ENCODE assay signal across 22 cellular contexts in the genomic region with DNA sequence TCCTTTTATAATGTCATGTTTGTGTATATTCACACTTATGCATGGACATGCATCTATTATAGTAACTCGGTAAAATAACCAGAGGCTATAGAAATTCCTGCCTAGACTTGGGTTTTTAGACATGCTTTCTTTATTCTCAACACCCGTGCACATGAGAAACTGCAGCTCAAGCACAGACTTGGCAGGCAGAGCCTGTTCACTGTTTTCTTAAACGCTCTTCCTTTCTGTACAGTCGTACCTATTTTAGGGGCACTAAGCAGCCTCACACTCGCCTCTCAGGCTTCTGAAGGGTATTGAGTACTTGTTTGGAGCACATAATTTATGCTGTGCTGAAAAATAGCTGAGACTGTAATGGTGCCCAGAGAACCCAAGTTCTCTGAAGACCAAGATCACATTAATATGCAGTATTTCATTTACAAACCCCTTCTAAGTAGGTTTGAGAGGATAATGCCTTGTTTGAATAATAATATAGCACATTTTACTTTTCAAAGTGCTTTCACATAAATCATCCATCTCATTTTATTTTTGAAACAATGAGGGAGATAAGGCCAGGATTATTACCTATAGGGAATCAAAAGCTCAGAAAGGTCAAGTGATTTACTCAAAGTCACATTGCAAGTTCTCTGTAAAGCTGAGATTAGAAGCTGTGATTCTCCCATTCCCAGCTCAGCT.
DNase-seq lines count a peak whose midpoint lies in the region; ATAC-seq and TF ChIP-seq lines count a peak whose summit lies in the region.
"Had no signal": no experiment of that assay in that cellular context is flagged by ENCODE, and none has a peak within 500 bp of the region (broad histone marks: within the 10 kb centered on the region; RNA-seq: fewer than 3 reads in every experiment).

No MANE protein-coding gene starts in this region.

- H3K27me3 ChIP-seq in IMR-90 (ENCODE audit: control insufficient read depth, insufficient read depth, low read length), result no peaks in the 10 kb centered on the region
- H3K27me3 ChIP-seq in fibroblast of lung (ENCODE audit: control insufficient read depth, insufficient read depth, low read length), result no peaks in the 10 kb centered on the region
- H3K27me3 ChIP-seq in osteoblast (ENCODE audit: insufficient read depth, low read length), result no peaks in the 10 kb centered on the region

- 0 out of 2 replicates have a peak overlapping the region, but pooled peaks have one; percentile 9 for H3K4ac ChIP-seq in IMR-90 (ENCODE audit: low read depth, low read length)

- H3K27ac ChIP-seq in IMR-90 (ENCODE audit: insufficient read depth, low read length) (no peak overlapping the region), fibroblast of lung (ENCODE audit: insufficient read depth, low read length) (no peak overlapping the region), osteoblast (ENCODE audit: low read depth, low read length) (no peak overlapping the region)
- H3K27ac ChIP-seq: A549, GM23248, RWPE1 had no signal

- H3K79me1 ChIP-seq in IMR-90 (ENCODE audit: low read depth in 1 of 2, low read length in 2 of 2), result no peaks in the 10 kb centered on the region

- H3K9ac ChIP-seq in IMR-90 (ENCODE audit: low read depth, low read length), result no peak overlapping the region
- H3K9ac ChIP-seq in fibroblast of lung (ENCODE audit: insufficient read depth, low read length), result no peak overlapping the region
- H3K9ac ChIP-seq: GM23248, SK-N-SH had no signal

- CTCF ChIA-PET in IMR-90 (lab: Yijun Ruan, JAX), result interaction anchor here (0.6 kb wide), 1 partner anchor 9 kb away, joined by 3 read pairs; no protein-coding TSS in a partner anchor

- no peak overlapping the region for H3K23ac ChIP-seq in IMR-90 (ENCODE audit: low read depth, low read length)

- peak overlapping the region; percentile 87 for H2AFZ ChIP-seq in IMR-90 (replicated peaks; ENCODE audit: low read length, poor library complexity)
- H2AFZ ChIP-seq in fibroblast of lung (ENCODE audit: low read length), result peak overlapping the region; percentile 9
- H2AFZ ChIP-seq in osteoblast (ENCODE audit: low read length), result peak overlapping the region; percentile 75
- H2AFZ ChIP-seq: GM23248 had no signal

- no peak for TF ChIP-seq POLR2A in IMR-90 (IDR thresholded peaks at IDR 0.05; ENCODE audit: low read depth, low read length)

- POLR2A ChIA-PET in IMR-90 (lab: Charles Lee; ENCODE audit: unreplicated experiment), result interaction anchor here (0.5 kb wide), 1 partner anchor 99 kb away, joined by 3 read pairs; no protein-coding TSS in a partner anchor

- H3K9me3 ChIP-seq in IMR-90 (ENCODE audit: control insufficient read depth, insufficient read depth, low read length), result no peaks in the 10 kb centered on the region
- no peaks in the 10 kb centered on the region for H3K9me3 ChIP-seq in fibroblast of lung (ENCODE audit: control insufficient read depth, insufficient read depth, low read depth, low read length)
- no peaks in the 10 kb centered on the region for H3K9me3 ChIP-seq in osteoblast (ENCODE audit: low read depth, low read length)
- H3K9me3 ChIP-seq: A549, SK-N-SH had no signal

- H3K4me3 ChIP-seq in IMR-90 (ENCODE audit: insufficient read depth, low read depth, low read length) (no peak overlapping the region), fibroblast of lung (replicated peaks in 1 of 4; ENCODE audit: control extremely low read depth in 1 of 4, insufficient read depth in 1 of 4, low read depth in 3 of 4, low read length in 4 of 4) (no peak overlapping the region), osteoblast (ENCODE audit: insufficient read depth, low read length) (no peak overlapping the region)
- H3K4me3 ChIP-seq: A549, GM12878, GM23248 had no signal

- H2BK20ac ChIP-seq in IMR-90 (ENCODE audit: low read depth, low read length), result no peak overlapping the region

- H4K20me1 ChIP-seq in IMR-90 (ENCODE audit: insufficient read depth, low read length) (no peaks in the 10 kb centered on the region), fibroblast of lung (ENCODE audit: control insufficient read depth, extremely low read depth, insufficient read depth, low read length) (no peaks in the 10 kb centered on the region), osteoblast (ENCODE audit: insufficient read depth, low read length) (no peaks in the 10 kb centered on the region)

- H4K8ac ChIP-seq in IMR-90 (ENCODE audit: low read depth in 2 of 2, low read length in 2 of 2), result peak overlapping the region in 1 of 2 experiments; percentile 30; a peak in 1 of 4 replicates

- no peak overlapping the region for H2BK120ac ChIP-seq in IMR-90 (ENCODE audit: low read depth, low read length)

- peak overlapping the region; percentile 57 for H3K18ac ChIP-seq in IMR-90 (ENCODE audit: low read depth, low read length)

- no peak overlapping the region for H2BK15ac ChIP-seq in IMR-90 (ENCODE audit: low read depth, low read length)

- TF ChIP-seq RAD21 in IMR-90 (IDR thresholded peaks at IDR 0.05; ENCODE audit: low read length), result no peak

- H4K5ac ChIP-seq in IMR-90 (ENCODE audit: low read depth, low read length), result no peak overlapping the region

- no peak overlapping the region for H2AK9ac ChIP-seq in IMR-90 (replicated peaks; ENCODE audit: low read depth, low read length, poor library complexity)

- BruUV-seq in IMR-90 (replicated peaks; lab: Mats Ljungman, UMichigan), result no TSS peak

- DNase-seq in Right ventricle myocardium superior (no peak), cardiac septum (ENCODE audit: low spot score) (no peak), IMR-90 (no peak), fibroblast of lung (ENCODE audit: low read depth in 2 of 2) (no peak), osteoblast (ENCODE audit: insufficient read length, low spot score, missing footprints) (no peak), dermis blood vessel endothelial cell (no peak), NCI-H526 treated with DMSO at 0.1 percent for 48 hours (lab: John Stamatoyannopoulos, UW) (no peak), left colon (no peak)
- DNase-seq: DMS53; GM23248; NCI-H187; NCI-H2107; NCI-H2227 treated with DMSO at 0.1 percent for 48 hours; NCI-H510A treated with DMSO at 0.1 percent for 48 hours; NCI-H774; NK-92 treated with Interleukin-12 subunit alpha and Interleukin-12 subunit beta, amount 100 ng/mL, for 24 hours; SIG-M5; SK-N-SH had no signal

- H3K56ac ChIP-seq in IMR-90 (ENCODE audit: extremely low read depth, insufficient read depth, low read length), result no peak overlapping the region

- H4K91ac ChIP-seq in IMR-90 (ENCODE audit: insufficient read depth, low read depth, low read length), result no peak overlapping the region

- TF ChIP-seq CTCF in IMR-90 (conservative IDR thresholded peaks at IDR 0.05; ENCODE audit: low read depth, low read length) (no peak), fibroblast of lung (conservative IDR thresholded peaks at IDR 0.05 in 1 of 2, IDR thresholded peaks at IDR 0.05 in 1 of 2; ENCODE audit: low read depth in 1 of 2, low read length in 2 of 2) (no peak), osteoblast (IDR thresholded peaks at IDR 0.05; ENCODE audit: extremely low read depth, low read depth, low read length) (no peak)

- peak; percentile 45 for ATAC-seq in Right ventricle myocardium superior (ENCODE audit: poor library complexity)
- ATAC-seq in IMR-90 (ENCODE audit: low read depth), result no peak
- ATAC-seq in left colon, result no peak
- ATAC-seq: A549, GM12878, HCT116 had no signal

- no peaks in the 10 kb centered on the region for H3K9me1 ChIP-seq in IMR-90 (ENCODE audit: insufficient read depth, low read length)

- intact Hi-C loops in Right ventricle myocardium superior (cut with DNase I), result no loop called here
- intact Hi-C loops in cardiac septum (cut with DNase I), result no loop called here
- intact Hi-C loops in IMR-90 (cut with micrococcal nuclease), result no loop called here
- intact Hi-C loops in left colon (cut with DNase I, micrococcal nuclease), result no loop called here

- H3K4me1 ChIP-seq in IMR-90 (ENCODE audit: control insufficient read depth, insufficient read depth, low read length) (no peaks in the 10 kb centered on the region), fibroblast of lung (ENCODE audit: control insufficient read depth, extremely low read depth, insufficient read depth, low read length) (no peaks in the 10 kb centered on the region), osteoblast (ENCODE audit: insufficient read depth, low read length) (no peaks in the 10 kb centered on the region)
- H3K4me1 ChIP-seq: A549 had no signal

- no peaks in the 10 kb centered on the region for H3K79me2 ChIP-seq in fibroblast of lung (ENCODE audit: control insufficient read depth, insufficient read depth, low read length)
- no peaks in the 10 kb centered on the region for H3K79me2 ChIP-seq in osteoblast (ENCODE audit: insufficient read depth, low read length)

- H2AK5ac ChIP-seq in IMR-90 (ENCODE audit: low read depth, low read length), result no peak overlapping the region

- no peak overlapping the region for H2BK5ac ChIP-seq in IMR-90 (ENCODE audit: low read depth, low read length, poor library complexity, severe bottlenecking)

- in situ Hi-C loops in IMR-90 (cut with MboI; ENCODE audit: low sequenced_read_pairs), result no loop called here

- H3K36me3 ChIP-seq in IMR-90 (ENCODE audit: control insufficient read depth, insufficient read depth, low read length) (no peaks in the 10 kb centered on the region), fibroblast of lung (ENCODE audit: control insufficient read depth, insufficient read depth, low read length) (no peaks in the 10 kb centered on the region), osteoblast (ENCODE audit: insufficient read depth, low read length) (no peaks in the 10 kb centered on the region)

- dilution Hi-C loops in IMR-90 (cut with HindIII; ENCODE audit: low sequenced_read_pairs, unreplicated experiment), result no loop called here

- no peak overlapping the region for H3K4me2 ChIP-seq in IMR-90 (ENCODE audit: low read depth, low read length)
- H3K4me2 ChIP-seq in fibroblast of lung (ENCODE audit: extremely low read depth, insufficient read depth, low read length), result no peak overlapping the region
- H3K4me2 ChIP-seq in osteoblast (ENCODE audit: insufficient read depth, low read length), result no peak overlapping the region
- H3K4me2 ChIP-seq: A549, SK-N-SH had no signal

- H3K14ac ChIP-seq in IMR-90 (replicated peaks; ENCODE audit: low read depth, low read length), result no peak overlapping the region

- no CpG with 5 or more reads among the region's 5 CpGs for WGBS in IMR-90 (ENCODE audit: extremely low coverage in 2 of 2, insufficient read length in 1 of 2), 2 experiments

TF ChIP-seq in IMR-90, 13 proteins besides CTCF, POLR2A, EP300 and RAD21 (continues in another document):
- no peak for TF ChIP-seq CEBPB (IDR thresholded peaks at IDR 0.05; ENCODE audit: low read depth, low read length)
- no peak for TF ChIP-seq MXI1 (IDR thresholded peaks at IDR 0.05; ENCODE audit: borderline replicate concordance, low read depth, low read length)
- no peak for TF ChIP-seq BHLHE40 (IDR thresholded peaks at IDR 0.05; ENCODE audit: low read depth, low read length)
- no peak for TF ChIP-seq USF2 (IDR thresholded peaks at IDR 0.05; ENCODE audit: low read depth, low read length)

Comparison
In these comparisons a context has a peak if more than half of its experiments do, and no peak if none do; other contexts are left out.
1. H2AFZ ChIP-seq: peak in every context shown above with its lines; median percentile 87 in IMR-90; 75 in osteoblast; 9 in fibroblast of lung.